In the genomic region with DNA sequence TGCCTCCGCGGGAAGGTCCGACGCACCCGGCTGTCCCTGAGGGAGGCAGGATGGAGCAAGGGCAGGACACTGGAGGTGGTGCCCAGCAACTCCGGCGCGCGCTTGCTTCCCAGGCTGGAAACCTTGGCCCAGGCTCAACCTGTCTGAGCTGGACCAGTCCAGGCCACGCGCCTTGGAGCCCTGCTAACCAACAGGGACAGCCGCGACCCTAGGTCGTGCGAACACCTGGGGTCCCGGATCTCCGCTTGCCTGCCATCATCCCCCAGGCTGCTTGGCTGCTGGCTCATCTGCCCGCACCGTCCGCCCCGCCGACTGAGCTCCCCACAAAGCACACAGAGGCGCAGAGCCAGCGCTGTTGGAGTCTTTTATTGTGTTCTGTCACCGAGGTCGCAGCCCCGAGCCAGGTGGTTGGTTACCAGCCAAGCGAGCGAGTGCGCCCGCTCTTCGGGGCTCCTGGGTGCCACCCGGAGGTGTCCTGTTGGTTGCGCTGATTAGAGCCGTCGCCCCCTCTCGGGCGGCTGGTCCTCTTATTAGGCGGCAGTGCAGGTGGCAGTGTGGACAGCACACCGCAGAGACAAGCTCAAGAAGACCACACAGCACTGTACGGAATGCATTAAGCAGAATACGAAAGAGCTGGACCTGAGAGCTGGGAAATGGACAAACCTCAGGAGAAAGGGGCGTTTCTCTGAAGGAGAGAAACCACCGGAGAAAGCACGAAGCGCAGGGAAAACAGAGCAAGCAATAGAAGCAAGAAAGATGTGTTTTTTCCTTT, we compare ENCODE assay signal across 9 cellular contexts. TPM values are rescaled to one million over a fixed set of nuclear protein-coding genes. Genes with fewer than 3 reads are reported as not detected.
DNase-seq lines count a peak whose midpoint lies in the region; ATAC-seq and TF ChIP-seq lines count a peak whose summit lies in the region.
"Had no signal": no experiment of that assay in that cellular context is flagged by ENCODE, and none has a peak within 500 bp of the region (broad histone marks: within the 10 kb centered on the region; RNA-seq: fewer than 3 reads in every experiment).

No MANE protein-coding gene starts in this region.

- H3K27me3 ChIP-seq in stomach smooth muscle (ENCODE audit: control insufficient read depth in 1 of 2, insufficient read depth in 2 of 2, low read length in 2 of 2) (no peaks in the 10 kb centered on the region), foreskin keratinocyte (no peaks in the 10 kb centered on the region)

- H3K4me3 Mint-ChIP-seq in activated naive CD8-positive, alpha-beta T cell treated with anti-CD3 and anti-CD28 coated beads, Interleukin-2, amount 50 U/mL, for 24 hours: peak overlapping the region; percentile 28

- no peak overlapping the region for H3K27ac Mint-ChIP-seq in activated naive CD8-positive, alpha-beta T cell treated with anti-CD3 and anti-CD28 coated beads, Interleukin-2, amount 50 U/mL, for 24 hours

- H3K27ac ChIP-seq in stomach smooth muscle (ENCODE audit: low read length) (peak overlapping the region; percentile 94), foreskin keratinocyte (no peak overlapping the region)
- H3K27ac ChIP-seq: BLaER1 treated with 17β-estradiol and CSF1 and Interleukin-3, amounts not matched to agents 10 nM and 100 nM had no signal

- H3K4me1 ChIP-seq in stomach smooth muscle (ENCODE audit: control insufficient read depth, insufficient read depth, low read length) (peaks cover 42% of the 10 kb centered on the region), foreskin keratinocyte (peaks cover 8% of the 10 kb centered on the region)
- H3K4me1 ChIP-seq: BLaER1 treated with 17β-estradiol and CSF1 and Interleukin-3, amounts not matched to agents 10 nM and 100 nM had no signal

- H3K4me3 ChIP-seq in stomach smooth muscle (ENCODE audit: low read length in 2 of 2): peak overlapping the region; percentile 39 to 73
- H3K4me3 ChIP-seq: BLaER1 treated with 17β-estradiol and CSF1 and Interleukin-3, amounts not matched to agents 10 nM and 100 nM had no signal

- H3K4me1 Mint-ChIP-seq in activated naive CD8-positive, alpha-beta T cell treated with anti-CD3 and anti-CD28 coated beads, Interleukin-2, amount 50 U/mL, for 24 hours: peaks cover 35% of the 10 kb centered on the region

- no peaks in the 10 kb centered on the region for H3K9me3 Mint-ChIP-seq in activated naive CD8-positive, alpha-beta T cell treated with anti-CD3 and anti-CD28 coated beads, Interleukin-2, amount 50 U/mL, for 24 hours

- no peak for TF ChIP-seq CTCF in foreskin keratinocyte (conservative IDR thresholded peaks at IDR 0.05)

- ATAC-seq in activated naive CD8-positive, alpha-beta T cell treated with anti-CD3 and anti-CD28 coated beads, Interleukin-2, amount 50 U/mL, for 24 hours: peak; percentile 33
- no peak for ATAC-seq in foreskin keratinocyte

- DNase-seq in NCI-H748 (lab: John Stamatoyannopoulos, UW; ENCODE audit: unreplicated experiment) (peak; percentile 61), NCI-H748 treated with DMSO at 0.1 percent for 48 hours (lab: John Stamatoyannopoulos, UW) (no peak), iPS-NIHi7 (ENCODE audit: extremely low spot score) (peak; percentile 41), foreskin keratinocyte (no peak), SIG-M5 treated with dmso at 0.1 percent for 504 hours (lab: John Stamatoyannopoulos, UW; ENCODE audit: unreplicated experiment) (no peak)
- DNase-seq in activated naive CD8-positive, alpha-beta T cell treated with anti-CD3 and anti-CD28 coated beads, Interleukin-2, amount 50 U/mL, for 24 hours: peak; percentile 8
- no peak for DNase-seq in stimulated activated CD4-positive, alpha-beta T cell treated with anti-CD3 and anti-CD28 coated beads, Interleukin-12 subunit alpha, Interleukin-12 subunit beta, amount 100 ng/mL, for 4 hours

- H3K9me3 ChIP-seq in stomach smooth muscle (ENCODE audit: control insufficient read depth in 2 of 2, low read length in 2 of 2): no peaks in the 10 kb centered on the region

- H3K9ac ChIP-seq in stomach smooth muscle (ENCODE audit: low read length in 2 of 2): peak overlapping the region; percentile 43 to 58
- H3K9ac ChIP-seq: BLaER1 treated with 17β-estradiol and CSF1 and Interleukin-3, amounts not matched to agents 10 nM and 100 nM had no signal

- no peaks in the 10 kb centered on the region for H3K36me3 Mint-ChIP-seq in activated naive CD8-positive, alpha-beta T cell treated with anti-CD3 and anti-CD28 coated beads, Interleukin-2, amount 50 U/mL, for 24 hours (ENCODE audit: low read depth)

- no peaks in the 10 kb centered on the region for H3K36me3 ChIP-seq in stomach smooth muscle (ENCODE audit: control insufficient read depth in 2 of 2, insufficient read depth in 2 of 2, low read length in 2 of 2)
- H3K36me3 ChIP-seq: BLaER1 treated with 17β-estradiol and CSF1 and Interleukin-3, amounts not matched to agents 10 nM and 100 nM had no signal

- peaks cover 74% of the 10 kb centered on the region for H3K27me3 Mint-ChIP-seq in activated naive CD8-positive, alpha-beta T cell treated with anti-CD3 and anti-CD28 coated beads, Interleukin-2, amount 50 U/mL, for 24 hours

RNA-seq across cellular contexts. Expression of a gene that starts 3.8 kb away (rescaled TPM):
- total RNA-seq in foreskin keratinocyte: 108 and 119 TPM in 2 replicates
- polyA plus RNA-seq in foreskin keratinocyte: 27.7 and 36.6 TPM in 2 replicates

RNA-seq across cellular contexts. Expression of a gene that starts 41.5 kb away (rescaled TPM):
- total RNA-seq in foreskin keratinocyte: 475 and 490 TPM in 2 replicates
- 478 and 491 TPM in 2 replicates for polyA plus RNA-seq in foreskin keratinocyte

Comparison
In these comparisons a context has a peak if more than half of its experiments do, and no peak if none do; other contexts are left out.
1. DNase-seq: peak in NCI-H748 (single experiment), activated naive CD8-positive, alpha-beta T cell treated with anti-CD3 and anti-CD28 coated beads, Interleukin-2, amount 50 U/mL, for 24 hours (single experiment) and iPS-NIHi7 (single experiment); none in NCI-H748 treated with DMSO at 0.1 percent for 48 hours (single experiment), foreskin keratinocyte (0 of 2), stimulated activated CD4-positive, alpha-beta T cell treated with anti-CD3 and anti-CD28 coated beads, Interleukin-12 subunit alpha, Interleukin-12 subunit beta, amount 100 ng/mL, for 4 hours (single experiment) and SIG-M5 treated with dmso at 0.1 percent for 504 hours (single experiment).